24 cellular contexts compared by ENCODE assay signal in the genomic region with DNA sequence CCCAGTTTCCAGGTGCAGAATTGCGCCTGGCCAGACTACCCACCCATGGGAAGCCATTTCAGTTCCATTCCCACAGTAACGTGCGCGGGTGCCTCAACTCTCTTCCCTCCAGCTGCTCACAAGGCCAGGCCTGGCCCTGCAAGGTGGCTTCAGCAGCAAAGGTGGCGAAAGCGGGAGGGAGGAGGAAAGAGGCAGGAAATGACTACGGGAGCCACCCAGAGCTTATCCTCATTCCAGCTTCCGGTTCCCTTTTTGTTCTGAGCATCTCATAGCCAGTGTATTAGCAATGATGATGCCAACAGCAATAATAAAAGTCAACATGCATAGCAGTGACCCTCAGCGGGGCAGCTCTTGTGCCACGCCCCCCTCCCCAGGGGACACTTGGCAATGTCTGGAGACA.
DNase-seq lines count a peak whose midpoint lies in the region; ATAC-seq, FAIRE-seq and TF ChIP-seq lines count a peak whose summit lies in the region.
"Had no signal": no experiment of that assay in that cellular context is flagged by ENCODE, and none has a peak within 500 bp of the region (broad histone marks: within the 10 kb centered on the region; RNA-seq: fewer than 3 reads in every experiment).

No MANE protein-coding gene starts in this region.

- H3K9me3 ChIP-seq in OCI-LY7 (ENCODE audit: low read length) (no peaks in the 10 kb centered on the region), endothelial cell of umbilical vein (replicated peaks; ENCODE audit: control insufficient read depth, insufficient read depth, low read length) (no peaks in the 10 kb centered on the region)
- H3K9me3 ChIP-seq: ascending aorta, Caco-2, heart left ventricle, lower lobe of right lung, pancreas, SJCRH30 had no signal

- peaks cover 73% of the 10 kb centered on the region for H3K4me1 ChIP-seq in OCI-LY7 (ENCODE audit: insufficient read depth, low read length, poor library complexity, severe bottlenecking)
- H3K4me1 ChIP-seq in endothelial cell of umbilical vein (ENCODE audit: control insufficient read depth, extremely low read depth, insufficient read depth, low read length) = peaks cover 6% of the 10 kb centered on the region
- H3K4me1 ChIP-seq: ascending aorta, lower lobe of right lung had no signal

- no peak overlapping the region for H3K27ac ChIP-seq in OCI-LY7 (ENCODE audit: low read depth, low read length, poor library complexity, severe bottlenecking)
- H3K27ac ChIP-seq in endothelial cell of umbilical vein (ENCODE audit: insufficient read depth, low read depth, low read length) = no peak overlapping the region
- H3K27ac ChIP-seq: ascending aorta, heart left ventricle, lower lobe of right lung, pancreas, SJCRH30 had no signal

- H2AFZ ChIP-seq in OCI-LY7 (ENCODE audit: low read length) = no peak overlapping the region
- H2AFZ ChIP-seq in endothelial cell of umbilical vein (ENCODE audit: low read depth, low read length) = no peak overlapping the region

- CTCF ChIA-PET in OCI-LY7 (lab: Charles Lee; ENCODE audit: unreplicated experiment) = interaction anchor here (1.1 kb wide), 1 partner anchor 208 kb away, joined by 3 read pairs; no protein-coding TSS in a partner anchor
- CTCF ChIA-PET in endothelial cell of umbilical vein (lab: Charles Lee) = interaction anchor here (1.1 to 1.3 kb wide), 3 partner anchors 46 to 255 kb away, joined by 3 to 6 read pairs (median 5); no protein-coding TSS in a partner anchor

- no peaks in the 10 kb centered on the region for H3K9me2 ChIP-seq in OCI-LY7 (ENCODE audit: insufficient read depth, low read length)

- intact Hi-C loops in OCI-LY7 (cut with micrococcal nuclease; ENCODE audit: unreplicated experiment) (no loop called here), endothelial cell of umbilical vein (cut with micrococcal nuclease) (loop anchor here (1.0 kb wide), 1 partner anchor 48 kb away; no protein-coding TSS in a partner anchor)

- FAIRE-seq in endothelial cell of umbilical vein (lab: Jason Lieb, UNC) = peak; percentile 40
- FAIRE-seq: H54, pancreas had no signal

- no peak for TF ChIP-seq POLR2A in endothelial cell of umbilical vein (IDR thresholded peaks at IDR 0.05; ENCODE audit: low read depth, low read length)

- H4K20me1 ChIP-seq in OCI-LY7 (ENCODE audit: insufficient read depth, low read length) (no peaks in the 10 kb centered on the region), endothelial cell of umbilical vein (replicated peaks; ENCODE audit: control insufficient read depth, extremely low read depth, insufficient read depth, low read length) (no peaks in the 10 kb centered on the region)

- H3K4me3 ChIP-seq in OCI-LY7 (ENCODE audit: low read depth, low read length, poor library complexity, severe bottlenecking) (no peak overlapping the region), endothelial cell of umbilical vein (replicated peaks in 1 of 3; ENCODE audit: insufficient read depth in 1 of 3, low read depth in 1 of 3, low read length in 3 of 3) (no peak overlapping the region)
- H3K4me3 ChIP-seq: ascending aorta, heart left ventricle, lower lobe of right lung, pancreas, SJCRH30 had no signal

- H3K4me2 ChIP-seq in OCI-LY7 (ENCODE audit: low read length) (peak overlapping the region; percentile 80; the same call in 1 of the 2 replicates), endothelial cell of umbilical vein (ENCODE audit: insufficient read depth, low read length) (no peak overlapping the region)

- dilution Hi-C loops in endothelial cell of umbilical vein (cut with MboI; ENCODE audit: extremely low pct_ligation_motif_present, low sequenced_read_pairs) = no loop called here

- POLR2A ChIA-PET in OCI-LY7 (lab: Charles Lee) (interaction anchor here (0.6 to 5.8 kb wide), 5 partner anchors 10 to 177 kb away, joined by 3 to 51 read pairs (median 4); no protein-coding TSS in a partner anchor), endothelial cell of umbilical vein (lab: Charles Lee) (no interaction called here)

- H3K27me3 ChIP-seq in endothelial cell of umbilical vein (ENCODE audit: control insufficient read depth in 2 of 2, insufficient read depth in 2 of 2, low read length in 2 of 2) = no peaks in the 10 kb centered on the region
- H3K27me3 ChIP-seq: ascending aorta, heart left ventricle, pancreas, SJCRH30 had no signal

- no TSS peak for BruUV-seq in OCI-LY7 (replicated peaks; lab: Mats Ljungman, UMichigan)
- BruUV-seq in endothelial cell of umbilical vein (replicated peaks; lab: Mats Ljungman, UMichigan) = no TSS peak

- TF ChIP-seq CTCF in OCI-LY7 (conservative IDR thresholded peaks at IDR 0.05; ENCODE audit: low read length) = no peak
- TF ChIP-seq CTCF in endothelial cell of umbilical vein (IDR thresholded peaks at IDR 0.05; ENCODE audit: extremely low read depth in 1 of 2, insufficient read depth in 1 of 2, low read depth in 1 of 2, low read length in 2 of 2) = no peak

- no peaks in the 10 kb centered on the region for H3K9me1 ChIP-seq in endothelial cell of umbilical vein (replicated peaks; ENCODE audit: control insufficient read depth, extremely low read depth, insufficient read depth, low read length)

- H3K36me3 ChIP-seq in OCI-LY7 (ENCODE audit: insufficient read depth, low read length) (no peaks in the 10 kb centered on the region), endothelial cell of umbilical vein (ENCODE audit: control insufficient read depth in 2 of 2, extremely low read depth in 1 of 2, insufficient read depth in 2 of 2, low read length in 2 of 2) (no peaks in the 10 kb centered on the region)
- H3K36me3 ChIP-seq: ascending aorta, heart left ventricle, lower lobe of right lung, pancreas, SJCRH30 had no signal

- ATAC-seq in GM18870 (IDR thresholded peaks at IDR 0.05; ENCODE audit: unreplicated experiment) = no peak
- ATAC-seq: activated CD4-positive, CD25-positive, alpha-beta regulatory T cell treated with anti-CD3 and anti-CD28 coated beads, Interleukin-2, amount 50 U/mL, for 24 hours; activated T-cell treated with anti-CD3 and anti-CD28 coated beads, Interleukin-2, amount 50 U/mL, for 72 hours; effector memory CD8-positive, alpha-beta T cell; lower lobe of right lung; pancreas; stimulated activated naive B cell treated with anti-CD40 and anti-IgM and Interleukin-4, amounts not matched to agents 10 μg/mL and 1 μg/mL and 100 μg/mL, for 72 hours had no signal

- DNase-seq in CD1c-positive myeloid dendritic cell (ENCODE audit: extremely low spot score) = peak; percentile 50
- DNase-seq in HT1080 (ENCODE audit: low read depth) = peak; percentile 30
- DNase-seq in OCI-LY7 (ENCODE audit: low spot score) = no peak
- peak; percentile 22 for DNase-seq in endothelial cell of umbilical vein (ENCODE audit: low read depth, low spot score)
- DNase-seq in MV-4-11 (lab: John Stamatoyannopoulos, UW) = no peak
- no peak for DNase-seq in islet precursor cell
- no peak for DNase-seq in activated CD4-positive, alpha-beta T cell treated with anti-CD3 and anti-CD28 coated beads for 48 hours
- DNase-seq: activated CD8-positive, alpha-beta memory T cell treated with anti-CD3 and anti-CD28 coated beads for 24 hours; activated naive CD4-positive, alpha-beta T cell treated with anti-CD3 and anti-CD28 coated beads, Interleukin-2, amount 50 U/mL, for 16 hours; activated T-cell treated with anti-CD3 and anti-CD28 coated beads, Interleukin-2, amount 50 U/mL, for 72 hours; Caco-2; effector memory CD8-positive, alpha-beta T cell; heart left ventricle; lower lobe of right lung; naive B cell; NCI-H1930; NCI-H446; pancreas; SJCRH30; stimulated activated naive B cell treated with anti-CD40 and anti-IgM and Interleukin-4, amounts not matched to agents 10 μg/mL and 1 μg/mL and 100 μg/mL, for 72 hours had no signal

- no peak overlapping the region for H3K9ac ChIP-seq in endothelial cell of umbilical vein (replicated peaks; ENCODE audit: extremely low read depth, insufficient read depth, low read length)

- H3K79me2 ChIP-seq in OCI-LY7 (ENCODE audit: insufficient read depth, low read depth, low read length) (no peaks in the 10 kb centered on the region), endothelial cell of umbilical vein (ENCODE audit: control insufficient read depth, insufficient read depth, low read length) (no peaks in the 10 kb centered on the region)

TF ChIP-seq in endothelial cell of umbilical vein, 7 proteins besides CTCF, POLR2A, EP300 and RAD21:
- peak; percentile 28 for TF ChIP-seq POLR2AphosphoS5 (IDR thresholded peaks at IDR 0.05; ENCODE audit: insufficient read depth, low read depth, low read length)
- TF ChIP-seq, protein P1, sequence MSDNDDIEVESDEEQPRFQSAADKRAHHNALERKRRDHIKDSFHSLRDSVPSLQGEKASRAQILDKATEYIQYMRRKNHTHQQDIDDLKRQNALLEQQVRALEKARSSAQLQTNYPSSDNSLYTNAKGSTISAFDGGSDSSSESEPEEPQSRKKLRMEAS (IDR thresholded peaks at IDR 0.05; ENCODE audit: insufficient read depth, insufficient read length) = no peak
- TF ChIP-seq EZH2 (IDR thresholded peaks at IDR 0.05; ENCODE audit: borderline replicate concordance, low read depth, low read length, severe bottlenecking) = no peak
- no peak for TF ChIP-seq JUN (IDR thresholded peaks at IDR 0.05; ENCODE audit: borderline replicate concordance, insufficient read depth, insufficient read length, low read depth)
- peak; percentile 42 for TF ChIP-seq FOS (IDR thresholded peaks at IDR 0.05; ENCODE audit: borderline replicate concordance, insufficient read depth, low read length)
- TF ChIP-seq GATA2 (IDR thresholded peaks at IDR 0.05; ENCODE audit: insufficient read depth, insufficient read length, low read depth, low read length) = peak; percentile 43
TF ChIP-seq in endothelial cell of umbilical vein: peak in this region for 3.

Comparison
In these comparisons a context has a peak if more than half of its experiments do, and no peak if none do; other contexts are left out.
1. DNase-seq: peak in CD1c-positive myeloid dendritic cell (single experiment), HT1080 (single experiment) and endothelial cell of umbilical vein (single experiment); none in OCI-LY7 (single experiment), MV-4-11 (single experiment), islet precursor cell (single experiment) and activated CD4-positive, alpha-beta T cell treated with anti-CD3 and anti-CD28 coated beads for 48 hours (single experiment).